12 cellular contexts compared by ENCODE assay signal in genomic region chr1:33698316-33699035, GRCh38.
DNase-seq lines count a peak whose midpoint lies in the region; ATAC-seq and TF ChIP-seq lines count a peak whose summit lies in the region.
"Had no signal": no experiment of that assay in that cellular context is flagged by ENCODE, and none has a peak within 500 bp of the region (broad histone marks: within the 10 kb centered on the region; RNA-seq: fewer than 3 reads in every experiment).

No MANE protein-coding gene starts in this region.

- H3K9me3 Mint-ChIP-seq in osteocyte (ENCODE audit: unreplicated experiment) (no peaks in the 10 kb centered on the region), type B pancreatic cell (no peaks in the 10 kb centered on the region)
- H3K9me3 Mint-ChIP-seq: CD4-positive, alpha-beta T cell; H9 had no signal

- H3K4me1 ChIP-seq in Karpas-422 (ENCODE audit: low read length) = peaks cover 70% of the 10 kb centered on the region
- H3K4me1 ChIP-seq: BE2C had no signal

- H3K27me3 Mint-ChIP-seq in osteocyte (ENCODE audit: unreplicated experiment) = no peaks in the 10 kb centered on the region
- H3K27me3 Mint-ChIP-seq in type B pancreatic cell = peaks cover 38% of the 10 kb centered on the region

- H3K79me2 ChIP-seq in Karpas-422 (ENCODE audit: low read length) = no peaks in the 10 kb centered on the region

- H3K9me2 ChIP-seq in Karpas-422 (replicated peaks; ENCODE audit: insufficient read depth, low read length) = no peaks in the 10 kb centered on the region

- H3K9me3 ChIP-seq in Karpas-422 (ENCODE audit: low read length) = no peaks in the 10 kb centered on the region
- H3K9me3 ChIP-seq: BE2C had no signal

- H3K27ac Mint-ChIP-seq in osteocyte (ENCODE audit: unreplicated experiment) (no peak overlapping the region), type B pancreatic cell (no peak overlapping the region)
- H3K27ac Mint-ChIP-seq: CD4-positive, alpha-beta T cell; H9 had no signal

- peak overlapping the region; percentile 61 for H3K9ac ChIP-seq in Karpas-422 (ENCODE audit: low read length)

- H3K4me1 Mint-ChIP-seq in osteocyte (ENCODE audit: unreplicated experiment) = no peaks in the 10 kb centered on the region
- no peaks in the 10 kb centered on the region for H3K4me1 Mint-ChIP-seq in type B pancreatic cell (ENCODE audit: unreplicated experiment)
- H3K4me1 Mint-ChIP-seq: H9 had no signal

- TF ChIP-seq CTCF in VCaP (conservative IDR thresholded peaks at IDR 0.05) = no peak
- TF ChIP-seq CTCF in osteocyte (IDR thresholded peaks at IDR 0.05) = no peak
- no peak for TF ChIP-seq CTCF in type B pancreatic cell (conservative IDR thresholded peaks at IDR 0.05)

- DNase-seq in DMS79 (lab: John Stamatoyannopoulos, UW) (peak; percentile 67), Karpas-422 (peak; percentile 96), osteocyte (ENCODE audit: extremely low spot score, unreplicated experiment) (peak; percentile 65), D341Med (ENCODE audit: low spot score) (no peak), type B pancreatic cell (ENCODE audit: extremely low spot score, unreplicated experiment) (no peak)
- DNase-seq: ACHN; BE2C; C1 segment of cervical spinal cord; CD4-positive, alpha-beta T cell; H9 had no signal

- H3K4me3 ChIP-seq in Karpas-422 (ENCODE audit: low read length) = peak overlapping the region; percentile 38

- no peaks in the 10 kb centered on the region for H4K20me1 ChIP-seq in Karpas-422 (ENCODE audit: insufficient read depth, low read depth, low read length)

- peak overlapping the region; percentile 53 for H2AFZ ChIP-seq in Karpas-422 (ENCODE audit: low read length)

- no peak for ATAC-seq in HG03196 (IDR thresholded peaks at IDR 0.05; ENCODE audit: unreplicated experiment)

- H3K27ac ChIP-seq in Karpas-422 (ENCODE audit: low read length) (peak overlapping the region; percentile 96), VCaP (peak overlapping the region; percentile 76; the same call in 1 of the 2 replicates)

- H3K4me2 ChIP-seq in Karpas-422 (ENCODE audit: low read depth, low read length, poor library complexity, severe bottlenecking) = peak overlapping the region; percentile 68

- H3K36me3 ChIP-seq in Karpas-422 (ENCODE audit: insufficient read depth, low read length) = no peaks in the 10 kb centered on the region
- H3K36me3 ChIP-seq: BE2C had no signal

- H3K27me3 ChIP-seq in Karpas-422 (ENCODE audit: low read length) = no peaks in the 10 kb centered on the region; the same call in 1 of the 2 replicates
- H3K27me3 ChIP-seq: BE2C had no signal

- H3K36me3 Mint-ChIP-seq in osteocyte (ENCODE audit: unreplicated experiment) (no peaks in the 10 kb centered on the region), type B pancreatic cell (no peaks in the 10 kb centered on the region)

- H3K4me3 Mint-ChIP-seq in osteocyte (ENCODE audit: unreplicated experiment) (no peak overlapping the region), type B pancreatic cell (no peak overlapping the region)
- H3K4me3 Mint-ChIP-seq: CD4-positive, alpha-beta T cell; H9 had no signal

Comparison
In these comparisons a context has a peak if more than half of its experiments do, and no peak if none do; other contexts are left out.
1. DNase-seq: peak in DMS79 (single experiment), Karpas-422 (single experiment) and osteocyte (single experiment); none in D341Med (single experiment) and type B pancreatic cell (single experiment).